ENCODE assay signal across 21 cellular contexts in genomic region chr20:36532822-36533221, GRCh38. TPM values are rescaled to one million over a fixed set of nuclear protein-coding genes. Genes with fewer than 3 reads are reported as not detected.
DNase-seq lines count a peak whose midpoint lies in the region; ATAC-seq, FAIRE-seq and TF ChIP-seq lines count a peak whose summit lies in the region.
"Had no signal": no experiment of that assay in that cellular context is flagged by ENCODE, and none has a peak within 500 bp of the region (broad histone marks: within the 10 kb centered on the region; RNA-seq: fewer than 3 reads in every experiment).

No MANE protein-coding gene starts in this region.

- TF ChIP-seq POLR2A in HepG2 (IDR thresholded peaks at IDR 0.05; ENCODE audit: insufficient read depth in 1 of 2, low read depth in 2 of 2, low read length in 2 of 2) (no peak), right lobe of liver (IDR thresholded peaks at IDR 0.05) (no peak)

- BruUV-seq in HepG2 (replicated peaks; lab: Mats Ljungman, UMichigan), result no TSS peak

- H3K27ac Mint-ChIP-seq in activated T-helper 17 cell treated with anti-CD3 and anti-CD28 coated beads, Interleukin-2, amount 50 U/mL, for 72 hours, result peak overlapping the region; percentile 6
- H3K27ac Mint-ChIP-seq in endothelial cell (ENCODE audit: unreplicated experiment), result peak overlapping the region; percentile 16
- peak overlapping the region; percentile 7 for H3K27ac Mint-ChIP-seq in stimulated activated effector memory CD8-positive, alpha-beta T cell treated with anti-CD3 and anti-CD28 coated beads, Interleukin-12 subunit alpha, Interleukin-12 subunit beta, amount 100 ng/mL, for 72 hours
- H3K27ac Mint-ChIP-seq: CD4-positive, alpha-beta T cell; GM23338 had no signal

- H3K36me3 Mint-ChIP-seq in activated T-helper 17 cell treated with anti-CD3 and anti-CD28 coated beads, Interleukin-2, amount 50 U/mL, for 72 hours (ENCODE audit: low read depth), result peaks cover 11% of the 10 kb centered on the region
- peaks cover 7% of the 10 kb centered on the region for H3K36me3 Mint-ChIP-seq in endothelial cell (ENCODE audit: low read depth, unreplicated experiment)
- peaks cover 14% of the 10 kb centered on the region for H3K36me3 Mint-ChIP-seq in stimulated activated effector memory CD8-positive, alpha-beta T cell treated with anti-CD3 and anti-CD28 coated beads, Interleukin-12 subunit alpha, Interleukin-12 subunit beta, amount 100 ng/mL, for 72 hours

- H3K79me2 ChIP-seq in HepG2 (ENCODE audit: insufficient read depth, low read length), result no peaks in the 10 kb centered on the region

- no peak overlapping the region for H2AFZ ChIP-seq in HepG2 (ENCODE audit: low read length)
- H2AFZ ChIP-seq: GM23338 had no signal

- H3K4me3 Mint-ChIP-seq in activated T-helper 17 cell treated with anti-CD3 and anti-CD28 coated beads, Interleukin-2, amount 50 U/mL, for 72 hours, result no peak overlapping the region
- H3K4me3 Mint-ChIP-seq in endothelial cell (ENCODE audit: unreplicated experiment), result no peak overlapping the region
- H3K4me3 Mint-ChIP-seq in stimulated activated effector memory CD8-positive, alpha-beta T cell treated with anti-CD3 and anti-CD28 coated beads, Interleukin-12 subunit alpha, Interleukin-12 subunit beta, amount 100 ng/mL, for 72 hours, result no peak overlapping the region
- H3K4me3 Mint-ChIP-seq: CD4-positive, alpha-beta T cell; GM23338 had no signal

- TF ChIP-seq CTCF in HepG2 (CRISPR knock-in tag; IDR thresholded peaks at IDR 0.05) (no peak), right lobe of liver (IDR thresholded peaks at IDR 0.05) (no peak), endothelial cell (IDR thresholded peaks at IDR 0.05; ENCODE audit: unreplicated experiment) (no peak)

- no peak overlapping the region for H3K4me3 ChIP-seq in HepG2 (replicated peaks in 1 of 3; ENCODE audit: insufficient read depth in 1 of 3, low read depth in 2 of 3, low read length in 3 of 3)
- H3K4me3 ChIP-seq in right lobe of liver, result no peak overlapping the region
- H3K4me3 ChIP-seq: A549, GM23338 had no signal

- no peak for TF ChIP-seq EP300 in HepG2 (IDR thresholded peaks at IDR 0.05; ENCODE audit: low read depth in 2 of 2, low read length in 2 of 2)
- no peak for TF ChIP-seq EP300 in HepG2 (CRISPR knock-in tag; IDR thresholded peaks at IDR 0.05; ENCODE audit: borderline replicate concordance)

- H3K36me3 ChIP-seq in HepG2 (replicated peaks in 1 of 2; ENCODE audit: control insufficient read depth in 1 of 2, insufficient read depth in 2 of 2, low read length in 2 of 2) (peaks cover 6 to 7% of the 10 kb centered on the region in 2 experiments; a peak in 3 of 5 replicates), right lobe of liver (peaks cover 0 to under 1% (median under 1%) of the 10 kb centered on the region in 4 donors)

- DNase-seq in HepG2 (ENCODE audit: low spot score) (no peak), right lobe of liver (no peak), endothelial cell (ENCODE audit: low spot score) (no peak), GDM1 (lab: John Stamatoyannopoulos, UW) (no peak), NOMO-1 treated with dmso at 0.1 percent for 144 hours (lab: John Stamatoyannopoulos, UW; ENCODE audit: unreplicated experiment) (no peak)
- no peak for DNase-seq in stimulated activated effector memory CD8-positive, alpha-beta T cell treated with anti-CD3 and anti-CD28 coated beads, Interleukin-12 subunit alpha, Interleukin-12 subunit beta, amount 100 ng/mL, for 72 hours (ENCODE audit: low spot score in 2 of 2)
- DNase-seq in activated CD4-positive, alpha-beta T cell treated with anti-CD3 and anti-CD28 coated beads, Interleukin-2, amount 50 U/mL, for 48 hours, result no peak
- DNase-seq: AML-193; CD4-positive, alpha-beta T cell; DMS 273 treated with DMSO at 0.1 percent for 48 hours; DND-41; EL; HCEC 1CT had no signal

- no peaks in the 10 kb centered on the region for H3K9me3 Mint-ChIP-seq in activated T-helper 17 cell treated with anti-CD3 and anti-CD28 coated beads, Interleukin-2, amount 50 U/mL, for 72 hours
- no peaks in the 10 kb centered on the region for H3K9me3 Mint-ChIP-seq in endothelial cell (ENCODE audit: unreplicated experiment)
- H3K9me3 Mint-ChIP-seq in stimulated activated effector memory CD8-positive, alpha-beta T cell treated with anti-CD3 and anti-CD28 coated beads, Interleukin-12 subunit alpha, Interleukin-12 subunit beta, amount 100 ng/mL, for 72 hours, result no peaks in the 10 kb centered on the region
- H3K9me3 Mint-ChIP-seq: CD4-positive, alpha-beta T cell; GM23338 had no signal

- no peak for TF ChIP-seq RAD21 in HepG2 (CRISPR knock-in tag; IDR thresholded peaks at IDR 0.05)

- H3K4me2 ChIP-seq in HepG2 (ENCODE audit: low read depth, low read length), result no peak overlapping the region
- H3K4me2 ChIP-seq: A549, GM23338 had no signal

- CTCF ChIA-PET in HepG2 (lab: Yijun Ruan, JAX; ENCODE audit: low intra/inter-chr PET ratio, low total read pairs), result no interaction called here

- H3K27me3 Mint-ChIP-seq in activated T-helper 17 cell treated with anti-CD3 and anti-CD28 coated beads, Interleukin-2, amount 50 U/mL, for 72 hours, result no peaks in the 10 kb centered on the region
- peaks cover 8% of the 10 kb centered on the region for H3K27me3 Mint-ChIP-seq in endothelial cell (ENCODE audit: unreplicated experiment)
- H3K27me3 Mint-ChIP-seq: CD4-positive, alpha-beta T cell had no signal

- H3K4me1 ChIP-seq in HepG2 (ENCODE audit: insufficient read depth, low read length) (peaks cover 7% of the 10 kb centered on the region; the same call in 1 of the 2 replicates), right lobe of liver (no peaks in the 10 kb centered on the region)
- H3K4me1 ChIP-seq: A549 had no signal

- ATAC-seq in HepG2 (0 out of 3 replicates have a peak, but pooled peaks have one; percentile 8), right lobe of liver (no peak)
- ATAC-seq in activated T-helper 17 cell treated with anti-CD3 and anti-CD28 coated beads, Interleukin-2, amount 50 U/mL, for 72 hours (replicated peaks), result no peak
- ATAC-seq in stimulated activated effector memory CD8-positive, alpha-beta T cell treated with anti-CD3 and anti-CD28 coated beads, Interleukin-12 subunit alpha, Interleukin-12 subunit beta, amount 100 ng/mL, for 72 hours, result no peak
- ATAC-seq: A549, GM23338 had no signal

- peaks cover 4% of the 10 kb centered on the region; the same call in 1 of the 2 replicates for H4K20me1 ChIP-seq in HepG2 (ENCODE audit: insufficient read depth, low read length)

- H3K27ac ChIP-seq in HepG2 (ENCODE audit: extremely low read length, insufficient read depth, low read length) (no peak overlapping the region), right lobe of liver (no peak overlapping the region)
- H3K27ac ChIP-seq: 22Rv1, A549, C4-2B had no signal

- POLR2A ChIA-PET in HepG2 (lab: Yijun Ruan, JAX), result no interaction called here

- FAIRE-seq in HepG2 (lab: Jason Lieb, UNC), result no peak
- FAIRE-seq: A549, GM12892, GM18507, H54 had no signal

- H3K9me3 ChIP-seq in HepG2 (ENCODE audit: low read length) (no peaks in the 10 kb centered on the region), right lobe of liver (no peaks in the 10 kb centered on the region)
- H3K9me3 ChIP-seq: A549 had no signal

- in situ Hi-C loops in HepG2 (cut with HindIII; ENCODE audit: extremely low pct_ligation_motif_present, low pct_unique_long_range_greater_than_20kb), result no loop called here

- intact Hi-C loops in HepG2 (cut with micrococcal nuclease; ENCODE audit: unreplicated experiment) (no loop called here), right lobe of liver (cut with DNase I) (no loop called here)

- WGBS in HepG2 (ENCODE audit: low lambda C conversion rate), result 57% methylated on average over 3 of the region's 3 CpGs
- 90% methylated on average over 3 of the region's 3 CpGs for WGBS in right lobe of liver (ENCODE audit: insufficient coverage, low coverage, low lambda C conversion rate, missing lambda C conversion rate)

- no peaks in the 10 kb centered on the region for H3K4me1 Mint-ChIP-seq in activated T-helper 17 cell treated with anti-CD3 and anti-CD28 coated beads, Interleukin-2, amount 50 U/mL, for 72 hours
- peaks cover 5% of the 10 kb centered on the region for H3K4me1 Mint-ChIP-seq in endothelial cell (ENCODE audit: unreplicated experiment)
- H3K4me1 Mint-ChIP-seq in stimulated activated effector memory CD8-positive, alpha-beta T cell treated with anti-CD3 and anti-CD28 coated beads, Interleukin-12 subunit alpha, Interleukin-12 subunit beta, amount 100 ng/mL, for 72 hours, result no peaks in the 10 kb centered on the region
- H3K4me1 Mint-ChIP-seq: GM23338 had no signal

- no peaks in the 10 kb centered on the region for H3K27me3 ChIP-seq in HepG2 (ENCODE audit: control insufficient read depth in 1 of 2, insufficient read depth in 2 of 2, low read length in 2 of 2)
- H3K27me3 ChIP-seq in right lobe of liver, result no peaks in the 10 kb centered on the region

- H3K9ac ChIP-seq in HepG2 (ENCODE audit: insufficient read depth, low read depth, low read length), result no peak overlapping the region

RNA-seq across cellular contexts. Expression of gene MYL9, which starts 8.5 kb away (rescaled TPM):
- total RNA-seq in HepG2 (2016; rRNA removed; fragmentation: Illumina TruSeq; extraction: Trizol) (2.2 and 2.7 TPM in 2 replicates), right lobe of liver (10 to 100 TPM in 4 of 6 experiments, 1 to 10 TPM in 2; 7.7 to 44.2 (median 18.1) TPM), endothelial cell (ENCODE audit: unreplicated experiment) (128 TPM)
- total RNA-seq in HepG2 (2016; cell fraction: cytosol; rRNA removed; fragmentation: Illumina TruSeq; extraction: Trizol; ENCODE audit: low read depth), result 0.79 and 0.91 TPM in 2 replicates
- total RNA-seq in HepG2 (2016; cell fraction: insoluble cytoplasmic fraction; rRNA removed; fragmentation: Illumina TruSeq; extraction: Trizol), result 2.5 TPM in 2 replicates
- 1.5 and 2.5 TPM in 2 replicates for total RNA-seq in HepG2 (2016; cell fraction: membrane; rRNA removed; fragmentation: Illumina TruSeq; extraction: Trizol)
- 1.3 and 1.7 TPM in 2 replicates for total RNA-seq in HepG2 (2016; cell fraction: nucleus; rRNA removed; fragmentation: Illumina TruSeq; extraction: Trizol)
- 0.87 and 1.1 TPM in 2 replicates for polyA plus RNA-seq in HepG2 (2011; rRNA removed)
- 0.72 and 0.73 TPM in 2 replicates for polyA plus RNA-seq in HepG2 (2011; cell fraction: cytosol; rRNA removed)
- 0.59 and 0.69 TPM in 2 replicates for polyA plus RNA-seq in HepG2 (2011; cell fraction: nucleus; rRNA removed)
- polyA plus RNA-seq in HepG2 (2012), result 1.2 and 1.4 TPM in 2 replicates
- polyA plus RNA-seq in HepG2 (2016; cell fraction: cytosol; fragmentation: Illumina TruSeq; extraction: Trizol; ENCODE audit: low read depth), result 4.6 and 5.7 TPM in 2 replicates
- 10.1 and 12.3 TPM in 2 replicates for polyA plus RNA-seq in HepG2 (2016; cell fraction: insoluble cytoplasmic fraction; fragmentation: Illumina TruSeq; extraction: Trizol; ENCODE audit: low read depth)
- polyA plus RNA-seq in HepG2 (2016; cell fraction: membrane; fragmentation: Illumina TruSeq; extraction: Trizol; ENCODE audit: low read depth), result 6.4 and 6.8 TPM in 2 replicates
- polyA plus RNA-seq in HepG2 (2016; cell fraction: nucleus; fragmentation: Illumina TruSeq; extraction: Trizol; ENCODE audit: insufficient read depth, low read depth), result 8.9 and 9.0 TPM in 2 replicates
- 0.72 and 4.7 TPM in 2 replicates for polyA minus RNA-seq in HepG2 (2011; rRNA and poly(A)+ RNA removed; ENCODE audit: low replicate concordance)
- polyA minus RNA-seq in HepG2 (2011; cell fraction: cytosol; rRNA and poly(A)+ RNA removed), result 0.70 and 0.89 TPM in 2 replicates
- 0.39 and 0.75 TPM in 2 replicates for polyA minus RNA-seq in HepG2 (2011; cell fraction: nucleus; rRNA and poly(A)+ RNA removed)
- 10 to 100 TPM in 1 of 2 donors, 1 to 10 TPM in 1; 4.4 to 10.1 TPM for total RNA-seq in activated T-helper 17 cell treated with anti-CD3 and anti-CD28 coated beads, Interleukin-2, amount 50 U/mL, for 72 hours
- total RNA-seq: CD4-positive, alpha-beta T cell had no signal

RNA-seq across cellular contexts. Expression of gene TGIF2, which starts 40.6 kb away (rescaled TPM):
- total RNA-seq in HepG2 (2016; rRNA removed; fragmentation: Illumina TruSeq; extraction: Trizol), result 53.9 and 60.3 TPM in 2 replicates
- 14.9 and 16.3 TPM in 2 replicates for total RNA-seq in HepG2 (2016; cell fraction: cytosol; rRNA removed; fragmentation: Illumina TruSeq; extraction: Trizol; ENCODE audit: low read depth)
- total RNA-seq in HepG2 (2016; cell fraction: insoluble cytoplasmic fraction; rRNA removed; fragmentation: Illumina TruSeq; extraction: Trizol), result 49.1 and 52.3 TPM in 2 replicates
- 65.6 and 66.2 TPM in 2 replicates for total RNA-seq in HepG2 (2016; cell fraction: membrane; rRNA removed; fragmentation: Illumina TruSeq; extraction: Trizol)
- 24.2 and 31.3 TPM in 2 replicates for total RNA-seq in HepG2 (2016; cell fraction: nucleus; rRNA removed; fragmentation: Illumina TruSeq; extraction: Trizol)
- 41.3 and 49.9 TPM in 2 replicates for polyA plus RNA-seq in HepG2 (2011; rRNA removed)
- 46.3 and 49.3 TPM in 2 replicates for polyA plus RNA-seq in HepG2 (2011; cell fraction: cytosol; rRNA removed)
- polyA plus RNA-seq in HepG2 (2011; cell fraction: nucleus; rRNA removed), result 32.5 and 35.0 TPM in 2 replicates
- 23.6 and 28.9 TPM in 2 replicates for polyA plus RNA-seq in HepG2 (2012)
- polyA plus RNA-seq in HepG2 (2016; cell fraction: cytosol; fragmentation: Illumina TruSeq; extraction: Trizol; ENCODE audit: low read depth), result 12.4 and 13.0 TPM in 2 replicates
- 49.9 and 59.5 TPM in 2 replicates for polyA plus RNA-seq in HepG2 (2016; cell fraction: insoluble cytoplasmic fraction; fragmentation: Illumina TruSeq; extraction: Trizol; ENCODE audit: low read depth)
- 44.7 and 47.8 TPM in 2 replicates for polyA plus RNA-seq in HepG2 (2016; cell fraction: membrane; fragmentation: Illumina TruSeq; extraction: Trizol; ENCODE audit: low read depth)
- 38.6 and 40.7 TPM in 2 replicates for polyA plus RNA-seq in HepG2 (2016; cell fraction: nucleus; fragmentation: Illumina TruSeq; extraction: Trizol; ENCODE audit: insufficient read depth, low read depth)
- polyA minus RNA-seq in HepG2 (2011; rRNA and poly(A)+ RNA removed; ENCODE audit: low replicate concordance), result 14.1 and 93.1 TPM in 2 replicates
- 38.7 and 42.5 TPM in 2 replicates for polyA minus RNA-seq in HepG2 (2011; cell fraction: cytosol; rRNA and poly(A)+ RNA removed)
- 19.2 and 22.9 TPM in 2 replicates for polyA minus RNA-seq in HepG2 (2011; cell fraction: nucleus; rRNA and poly(A)+ RNA removed)
- 1 to 10 TPM; 3.2 to 7.8 (median 5.9) TPM for total RNA-seq in right lobe of liver
- total RNA-seq in activated T-helper 17 cell treated with anti-CD3 and anti-CD28 coated beads, Interleukin-2, amount 50 U/mL, for 72 hours, result 10 to 100 TPM; 43.8 to 57.1 TPM
- 43.7 TPM for total RNA-seq in endothelial cell (ENCODE audit: unreplicated experiment)
